Comparison of ENCODE assay signal across 1 cellular context in the genomic region with DNA sequence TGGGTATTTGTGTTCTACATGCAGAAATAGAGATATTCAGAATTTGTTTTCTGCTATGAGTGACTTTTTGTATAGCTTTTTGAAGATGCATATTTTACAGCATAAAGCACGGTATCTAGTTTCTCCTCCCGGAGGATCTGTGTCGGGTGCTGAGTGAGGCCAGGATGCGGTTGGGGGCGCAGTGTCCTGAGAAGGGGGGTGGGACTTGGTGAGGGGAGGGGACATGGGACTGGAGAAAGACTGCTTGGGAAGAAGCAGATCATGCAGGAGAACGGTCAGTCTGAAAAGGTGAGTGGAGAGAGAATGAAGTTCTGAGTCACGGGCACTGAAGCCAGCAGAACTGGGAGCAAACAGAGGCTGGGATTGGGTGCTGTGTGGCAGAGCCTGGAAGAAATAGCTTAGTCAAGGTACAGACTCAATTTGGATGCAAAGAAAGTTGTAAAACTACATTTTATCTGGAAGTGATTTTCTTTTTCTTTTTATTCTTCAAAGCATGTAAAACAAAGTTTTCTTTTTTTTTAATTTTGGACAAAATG.
TF ChIP-seq lines count a peak whose summit lies in the region.

No MANE protein-coding gene starts in this region.

TF ChIP-seq in GM23338, 12 proteins besides CTCF, POLR2A, EP300 and RAD21 (continued from another document):
- TF ChIP-seq, protein P1, sequence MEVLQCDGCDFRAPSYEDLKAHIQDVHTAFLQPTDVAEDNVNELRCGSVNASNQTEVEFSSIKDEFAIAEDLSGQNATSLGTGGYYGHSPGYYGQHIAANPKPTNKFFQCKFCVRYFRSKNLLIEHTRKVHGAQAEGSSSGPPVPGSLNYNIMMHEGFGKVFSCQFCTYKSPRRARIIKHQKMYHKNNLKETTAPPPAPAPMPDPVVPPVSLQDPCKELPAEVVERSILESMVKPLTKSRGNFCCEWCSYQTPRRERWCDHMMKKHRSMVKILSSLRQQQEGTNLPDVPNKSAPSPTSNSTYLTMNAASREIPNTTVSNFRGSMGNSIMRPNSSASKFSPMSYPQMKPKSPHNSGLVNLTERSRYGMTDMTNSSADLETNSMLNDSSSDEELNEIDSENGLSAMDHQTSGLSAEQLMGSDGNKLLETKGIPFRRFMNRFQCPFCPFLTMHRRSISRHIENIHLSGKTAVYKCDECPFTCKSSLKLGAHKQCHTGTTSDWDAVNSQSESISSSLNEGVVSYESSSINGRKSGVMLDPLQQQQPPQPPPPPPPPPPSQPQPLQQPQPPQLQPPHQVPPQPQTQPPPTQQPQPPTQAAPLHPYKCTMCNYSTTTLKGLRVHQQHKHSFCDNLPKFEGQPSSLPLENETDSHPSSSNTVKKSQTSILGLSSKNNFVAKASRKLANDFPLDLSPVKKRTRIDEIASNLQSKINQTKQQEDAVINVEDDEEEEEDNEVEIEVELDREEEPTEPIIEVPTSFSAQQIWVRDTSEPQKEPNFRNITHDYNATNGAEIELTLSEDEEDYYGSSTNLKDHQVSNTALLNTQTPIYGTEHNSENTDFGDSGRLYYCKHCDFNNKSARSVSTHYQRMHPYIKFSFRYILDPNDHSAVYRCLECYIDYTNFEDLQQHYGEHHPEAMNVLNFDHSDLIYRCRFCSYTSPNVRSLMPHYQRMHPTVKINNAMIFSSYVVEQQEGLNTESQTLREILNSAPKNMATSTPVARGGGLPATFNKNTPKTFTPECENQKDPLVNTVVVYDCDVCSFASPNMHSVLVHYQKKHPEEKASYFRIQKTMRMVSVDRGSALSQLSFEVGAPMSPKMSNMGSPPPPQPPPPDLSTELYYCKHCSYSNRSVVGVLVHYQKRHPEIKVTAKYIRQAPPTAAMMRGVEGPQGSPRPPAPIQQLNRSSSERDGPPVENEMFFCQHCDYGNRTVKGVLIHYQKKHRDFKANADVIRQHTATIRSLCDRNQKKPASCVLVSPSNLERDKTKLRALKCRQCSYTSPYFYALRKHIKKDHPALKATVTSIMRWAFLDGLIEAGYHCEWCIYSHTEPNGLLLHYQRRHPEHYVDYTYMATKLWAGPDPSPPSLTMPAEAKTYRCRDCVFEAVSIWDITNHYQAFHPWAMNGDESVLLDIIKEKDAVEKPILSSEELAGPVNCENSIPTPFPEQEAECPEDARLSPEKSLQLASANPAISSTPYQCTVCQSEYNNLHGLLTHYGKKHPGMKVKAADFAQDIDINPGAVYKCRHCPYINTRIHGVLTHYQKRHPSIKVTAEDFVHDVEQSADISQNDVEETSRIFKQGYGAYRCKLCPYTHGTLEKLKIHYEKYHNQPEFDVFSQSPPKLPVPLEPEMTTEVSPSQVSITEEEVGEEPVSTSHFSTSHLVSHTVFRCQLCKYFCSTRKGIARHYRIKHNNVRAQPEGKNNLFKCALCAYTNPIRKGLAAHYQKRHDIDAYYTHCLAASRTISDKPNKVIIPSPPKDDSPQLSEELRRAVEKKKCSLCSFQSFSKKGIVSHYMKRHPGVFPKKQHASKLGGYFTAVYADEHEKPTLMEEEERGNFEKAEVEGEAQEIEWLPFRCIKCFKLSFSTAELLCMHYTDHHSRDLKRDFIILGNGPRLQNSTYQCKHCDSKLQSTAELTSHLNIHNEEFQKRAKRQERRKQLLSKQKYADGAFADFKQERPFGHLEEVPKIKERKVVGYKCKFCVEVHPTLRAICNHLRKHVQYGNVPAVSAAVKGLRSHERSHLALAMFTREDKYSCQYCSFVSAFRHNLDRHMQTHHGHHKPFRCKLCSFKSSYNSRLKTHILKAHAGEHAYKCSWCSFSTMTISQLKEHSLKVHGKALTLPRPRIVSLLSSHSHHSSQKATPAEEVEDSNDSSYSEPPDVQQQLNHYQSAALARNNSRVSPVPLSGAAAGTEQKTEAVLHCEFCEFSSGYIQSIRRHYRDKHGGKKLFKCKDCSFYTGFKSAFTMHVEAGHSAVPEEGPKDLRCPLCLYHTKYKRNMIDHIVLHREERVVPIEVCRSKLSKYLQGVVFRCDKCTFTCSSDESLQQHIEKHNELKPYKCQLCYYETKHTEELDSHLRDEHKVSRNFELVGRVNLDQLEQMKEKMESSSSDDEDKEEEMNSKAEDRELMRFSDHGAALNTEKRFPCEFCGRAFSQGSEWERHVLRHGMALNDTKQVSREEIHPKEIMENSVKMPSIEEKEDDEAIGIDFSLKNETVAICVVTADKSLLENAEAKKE (CRISPR knock-in tag; IDR thresholded peaks at IDR 0.05), result no peak
- TF ChIP-seq POLR2AphosphoS5 (IDR thresholded peaks at IDR 0.05; ENCODE audit: low read depth), result no peak
TF ChIP-seq in GM23338: peak in this region for 0.
